ENCODE assay signal across 8 cellular contexts in the genomic region with DNA sequence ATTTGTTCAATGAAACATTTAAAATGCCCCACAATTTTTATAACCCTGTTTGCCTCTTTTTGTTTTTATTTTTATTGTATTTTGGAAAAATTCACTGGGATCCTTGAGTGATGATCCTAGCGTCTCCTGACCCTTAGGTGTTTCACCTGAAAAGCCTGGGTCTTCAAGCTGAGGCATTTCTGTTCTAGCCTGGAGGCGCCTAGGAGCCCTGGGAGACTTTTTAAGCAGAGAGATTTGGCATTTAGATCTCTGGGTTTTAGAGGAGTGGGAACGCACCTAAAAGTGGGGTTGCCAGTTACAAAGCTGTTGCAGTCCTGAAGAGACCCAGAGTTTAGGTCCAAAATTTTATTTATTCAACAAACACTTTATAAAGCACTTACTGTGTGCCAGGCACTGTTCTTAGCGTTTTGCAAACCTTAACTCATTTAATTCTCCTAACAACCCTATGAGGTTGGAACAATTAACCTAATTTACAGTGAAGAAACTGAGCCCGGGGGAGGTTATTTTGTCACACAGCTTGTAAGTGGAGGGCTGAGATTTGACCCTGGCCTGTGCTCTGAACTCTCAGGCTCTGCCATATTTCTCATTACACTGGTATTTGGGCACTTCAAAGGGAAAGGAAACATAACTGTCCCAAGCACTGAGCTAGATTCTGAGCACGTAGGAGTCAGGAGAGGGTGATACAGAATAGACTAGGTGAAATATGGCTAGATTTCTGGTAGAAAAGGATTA. TPM values are rescaled to one million over a fixed set of nuclear protein-coding genes. Genes with fewer than 3 reads are reported as not detected.
DNase-seq lines count a peak whose midpoint lies in the region; ATAC-seq, FAIRE-seq and TF ChIP-seq lines count a peak whose summit lies in the region.

No MANE protein-coding gene starts in this region.

- no peak for TF ChIP-seq EP300 in A549 (IDR thresholded peaks at IDR 0.05)

- no peak for TF ChIP-seq POLR2A in A549 (IDR thresholded peaks at IDR 0.05; ENCODE audit: low read length)

- WGBS in A549 (ENCODE audit: missing lambda C conversion rate), result 43% methylated on average over 6 of the region's 6 CpGs

- H3K4me3 Mint-ChIP-seq in brain (peak overlapping the region; percentile 88 to 95 (median 95)), mesothelial cell of epicardium (peak overlapping the region; percentile 93)

- no peak for FAIRE-seq in A549 (lab: Jason Lieb, UNC)

- H3K27ac Mint-ChIP-seq in brain (peak overlapping the region; percentile 82 to 98 (median 93)), mesothelial cell of epicardium (peak overlapping the region; percentile 93)

- no peak for TF ChIP-seq RAD21 in A549 (conservative IDR thresholded peaks at IDR 0.05 in 1 of 2, IDR thresholded peaks at IDR 0.05 in 1 of 2)

- no peak for TF ChIP-seq CTCF in A549 (IDR thresholded peaks at IDR 0.05)
- no peak for TF ChIP-seq CTCF in HFF-Myc (IDR thresholded peaks at IDR 0.05; ENCODE audit: low read depth, low read length, missing control alignments)
- TF ChIP-seq CTCF in brain (conservative IDR thresholded peaks at IDR 0.05), result no peak
- no peak for TF ChIP-seq CTCF in mesothelial cell of epicardium (IDR thresholded peaks at IDR 0.05; ENCODE audit: unreplicated experiment)

- H3K27ac ChIP-seq in A549, result peak overlapping the region; percentile 98 to 99

- H3K9me3 Mint-ChIP-seq in brain, result peaks cover 0 to 4% (median 0%) of the 10 kb centered on the region in 5 experiments
- no peaks in the 10 kb centered on the region for H3K9me3 Mint-ChIP-seq in mesothelial cell of epicardium

- H3K4me3 ChIP-seq in A549 (peak overlapping the region; percentile 83), HFF-Myc (replicated peaks; ENCODE audit: low read depth, low read length) (peak overlapping the region; percentile 66)

- peak overlapping the region; percentile 89 for H3K4me2 ChIP-seq in A549

- DNase-seq in A549 (ENCODE audit: low read depth in 1 of 2, low spot score in 1 of 2), result no peak
- DNase-seq in HFF-Myc (ENCODE audit: extremely low read depth, low read depth), result no peak
- DNase-seq in mesothelial cell of epicardium (ENCODE audit: low spot score in 2 of 2, unreplicated experiment in 2 of 2), result no peak
- DNase-seq in SKM-1 treated with dmso at 0.1 percent for 144 hours (lab: John Stamatoyannopoulos, UW; ENCODE audit: unreplicated experiment), result no peak
- no peak for DNase-seq in AG08396 (ENCODE audit: low spot score)
- DNase-seq in EL, result no peak
- no peak for DNase-seq in ureter (ENCODE audit: low spot score)

- H3K4me1 Mint-ChIP-seq in brain (peaks cover 35% of the 10 kb centered on the region), mesothelial cell of epicardium (peaks cover 17% of the 10 kb centered on the region)

- peaks cover 3% of the 10 kb centered on the region for H3K27me3 Mint-ChIP-seq in brain
- H3K27me3 Mint-ChIP-seq in mesothelial cell of epicardium (ENCODE audit: low read depth), result no peaks in the 10 kb centered on the region

- CTCF ChIA-PET in A549 (lab: Yijun Ruan, JAX), result interaction anchor here (0.8 to 10.5 kb wide), 16 partner anchors 9 to 301 kb away, joined by 3 to 145 read pairs (median 4); a partner anchor contains a TSS

- POLR2A ChIA-PET in A549 (lab: Yijun Ruan, JAX), result interaction anchor here (1.0 to 6.0 kb wide), 5 partner anchors 10 to 291 kb away, joined by 3 to 71 read pairs (median 5); a partner anchor contains a TSS

- peaks cover 44% of the 10 kb centered on the region for H3K4me1 ChIP-seq in A549

- ATAC-seq in A549, result no peak

- H3K36me3 Mint-ChIP-seq in brain, result peaks cover 22% of the 10 kb centered on the region
- H3K36me3 Mint-ChIP-seq in mesothelial cell of epicardium, result peaks cover 13% of the 10 kb centered on the region

- no peaks in the 10 kb centered on the region for H3K9me3 ChIP-seq in A549

TF ChIP-seq in A549, 52 proteins besides CTCF, POLR2A, EP300 and RAD21:
- no peak for TF ChIP-seq FOSB (CRISPR knock-in tag; IDR thresholded peaks at IDR 0.05)
- no peak for TF ChIP-seq HOXB5 (CRISPR knock-in tag; IDR thresholded peaks at IDR 0.05)
- peak; percentile 18; the same call in 1 of the 2 replicates for TF ChIP-seq PHF8 (IDR thresholded peaks at IDR 0.05; ENCODE audit: borderline replicate concordance, low read depth)

RNA-seq across cellular contexts. Expression of a gene that starts 0.8 kb away (rescaled TPM):
- polyA plus RNA-seq in A549 (2011; rRNA removed), result 163 and 175 TPM in 2 replicates
- polyA plus RNA-seq in A549 (2012; cell fraction: cytosol; rRNA removed), result 87.7 and 130 TPM in 2 replicates
- polyA plus RNA-seq in A549 (2012; cell fraction: nucleus; rRNA removed), result 112 and 123 TPM in 2 replicates
- polyA plus RNA-seq in A549 (2017; fragmentation: RNase III; extraction: RNeasy Plus Mini Kit Qiagen cat#74134 plus additional on column Dnase treatment), result 121 to 205 TPM (median 189 TPM) in 3 replicates
- 286 and 310 TPM in 2 replicates for polyA minus RNA-seq in A549 (2011; rRNA and poly(A)+ RNA removed)
- polyA plus RNA-seq in brain (ENCODE audit: insufficient read depth, low read depth, low replicate concordance), result 103 TPM
- 108 to 115 TPM (median 108 TPM) in 3 replicates for total RNA-seq in mesothelial cell of epicardium
- total RNA-seq in ureter, result 40.7 TPM

RNA-seq across cellular contexts. Expression of a gene that starts 10.5 kb away (rescaled TPM):
- polyA plus RNA-seq in A549 (2011; rRNA removed) (215 and 278 TPM in 2 replicates), A549 (2017; fragmentation: RNase III; extraction: RNeasy Plus Mini Kit Qiagen cat#74134 plus additional on column Dnase treatment) (184 to 391 TPM (median 352 TPM) in 3 replicates), brain (ENCODE audit: insufficient read depth, low read depth, low replicate concordance) (266 TPM)
- polyA plus RNA-seq in A549 (2012; cell fraction: cytosol; rRNA removed), result 187 and 222 TPM in 2 replicates
- polyA plus RNA-seq in A549 (2012; cell fraction: nucleus; rRNA removed), result 358 and 370 TPM in 2 replicates
- polyA minus RNA-seq in A549 (2011; rRNA and poly(A)+ RNA removed), result 649 and 679 TPM in 2 replicates
- total RNA-seq in mesothelial cell of epicardium (317 to 337 TPM (median 324 TPM) in 3 replicates), ureter (118 TPM)

RNA-seq across cellular contexts. Expression of a gene that starts 24.9 kb away (rescaled TPM):
- polyA plus RNA-seq in A549 (2011; rRNA removed) (36.3 and 38.4 TPM in 2 replicates), A549 (2017; fragmentation: RNase III; extraction: RNeasy Plus Mini Kit Qiagen cat#74134 plus additional on column Dnase treatment) (99.7 to 105 TPM (median 104 TPM) in 3 replicates), brain (ENCODE audit: insufficient read depth, low read depth, low replicate concordance) (74.9 TPM)
- 65.4 and 69.1 TPM in 2 replicates for polyA plus RNA-seq in A549 (2012; cell fraction: cytosol; rRNA removed)
- polyA plus RNA-seq in A549 (2012; cell fraction: nucleus; rRNA removed), result 61.1 and 70.5 TPM in 2 replicates
- polyA minus RNA-seq in A549 (2011; rRNA and poly(A)+ RNA removed), result 38.6 and 47.2 TPM in 2 replicates
- total RNA-seq in mesothelial cell of epicardium (19.5 to 20.9 TPM (median 20.3 TPM) in 3 replicates), ureter (10.4 TPM)

RNA-seq across cellular contexts. Expression of a gene that starts 25.2 kb away (rescaled TPM):
- polyA plus RNA-seq in A549 (2011; rRNA removed) (280 and 375 TPM in 2 replicates), A549 (2017; fragmentation: RNase III; extraction: RNeasy Plus Mini Kit Qiagen cat#74134 plus additional on column Dnase treatment) (232 to 262 TPM (median 257 TPM) in 3 replicates), brain (ENCODE audit: insufficient read depth, low read depth, low replicate concordance) (370 TPM)
- polyA plus RNA-seq in A549 (2012; cell fraction: cytosol; rRNA removed), result 374 and 375 TPM in 2 replicates
- polyA plus RNA-seq in A549 (2012; cell fraction: nucleus; rRNA removed), result 150 and 167 TPM in 2 replicates
- 117 and 178 TPM in 2 replicates for polyA minus RNA-seq in A549 (2011; rRNA and poly(A)+ RNA removed)
- total RNA-seq in mesothelial cell of epicardium (139 to 154 TPM (median 148 TPM) in 3 replicates), ureter (98.7 TPM)
